ENCODE assay signal across 16 cellular contexts in the genomic region with DNA sequence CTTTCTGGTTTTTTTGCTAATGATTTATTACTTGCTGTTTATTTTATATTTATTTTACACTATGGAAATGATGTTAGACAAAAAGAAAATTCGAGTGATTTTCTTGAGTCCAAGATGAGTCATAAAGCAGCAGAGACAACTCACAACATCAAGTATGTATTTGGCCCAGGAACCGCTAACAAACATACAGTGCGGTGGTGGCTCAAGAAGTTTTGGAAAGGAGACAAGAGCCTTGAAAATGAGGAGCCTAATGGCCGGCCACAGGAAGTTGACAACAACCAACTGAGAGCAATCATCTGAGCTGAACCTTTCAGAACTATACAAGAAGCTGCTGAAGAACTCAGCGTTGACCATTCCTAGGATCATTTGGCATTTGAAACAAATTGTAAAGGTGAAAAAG.
"Had no signal": no experiment of that assay in that cellular context is flagged by ENCODE, and none has a peak within 500 bp of the region (broad histone marks: within the 10 kb centered on the region; RNA-seq: fewer than 3 reads in every experiment).

No MANE protein-coding gene starts in this region.

- DNase-seq: dorsolateral prefrontal cortex; effector CD8-positive, alpha-beta T cell; gastrocnemius medialis; heart right ventricle; hypothalamus; kidney glomerular epithelial cell; mesendoderm; naive thymus-derived CD4-positive, alpha-beta T cell; nephron progenitor cell; sigmoid colon; stimulated activated CD4-positive, alpha-beta T cell treated with anti-CD3 and anti-CD28 coated beads, Interleukin-2, amount 100 ng/mL, for 24 hours; stimulated activated CD4-positive, alpha-beta T cell treated with anti-CD3 and anti-CD28 coated beads, Interleukin-4, amount 100 ng/mL, for 4 hours; stimulated activated naive B cell treated with anti-CD40 and anti-IgM and Interleukin-4, amounts not matched to agents 10 μg/mL and 1 μg/mL and 100 μg/mL, for 72 hours; stimulated activated naive CD8-positive, alpha-beta T cell treated with anti-CD3 and anti-CD28 coated beads, Interleukin-15, amount 100 ng/mL, for 72 hours; testis; upper lobe of right lung had no signal
